In the genomic region with DNA sequence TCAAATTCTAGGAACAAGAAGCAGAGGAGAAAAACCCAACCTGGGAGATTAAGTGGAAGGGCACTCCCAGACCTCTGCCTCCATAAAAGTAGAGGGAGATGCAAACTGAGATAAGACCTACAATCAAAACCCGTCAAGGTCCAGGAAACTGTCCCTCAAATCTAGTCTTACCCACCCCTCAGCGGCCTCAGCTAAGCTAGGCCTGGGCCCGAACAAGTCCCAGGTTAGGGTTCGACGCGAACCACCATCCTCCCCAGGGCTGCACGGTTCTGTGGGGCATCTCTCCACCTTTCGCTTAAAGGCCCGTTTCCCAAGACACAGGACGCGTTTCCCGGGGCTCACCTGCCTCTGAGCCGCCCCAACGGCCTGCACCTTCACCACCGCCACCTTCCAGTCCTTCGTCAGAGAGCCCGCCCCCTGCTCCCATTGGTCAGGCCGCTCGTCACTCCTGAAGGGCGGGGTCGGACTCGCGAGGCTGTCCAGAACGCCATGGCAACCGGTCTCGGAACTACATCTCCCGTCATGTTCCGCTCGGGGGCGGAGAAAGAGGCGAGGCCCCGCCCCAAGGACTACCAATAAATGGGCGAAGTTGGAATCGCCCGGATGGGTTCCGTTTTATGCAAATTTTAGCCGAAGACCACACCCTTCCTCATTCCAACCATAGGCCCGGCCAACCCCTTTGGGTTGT, we compare ENCODE assay signal across 8 cellular contexts. TPM values are rescaled to one million over a fixed set of nuclear protein-coding genes. Genes with fewer than 3 reads are reported as not detected.
DNase-seq lines count a peak whose midpoint lies in the region; ATAC-seq, FAIRE-seq and TF ChIP-seq lines count a peak whose summit lies in the region.

A gene (minus strand): TSS at position 403 of the 688 bp plus-strand sequence. CDS start 10,190 bp downstream, outside the sequence.

- intact Hi-C loops in body of pancreas (cut with DNase I): no loop called here
- intact Hi-C loops in sciatic nerve (cut with DNase I): no loop called here

- peak; percentile 96 for FAIRE-seq in TTC549 (lab: Jason Lieb, UNC)

- H3K4me3 ChIP-seq in body of pancreas: peak within 1 kb of the TSS; percentile 44 to 80

- no peak for TF ChIP-seq CTCF in 22Rv1 (IDR thresholded peaks at IDR 0.05)
- no peak for TF ChIP-seq CTCF in body of pancreas (IDR thresholded peaks at IDR 0.05)

- no peaks in the 10 kb centered on the region for H3K36me3 ChIP-seq in body of pancreas (replicated peaks in 1 of 2; ENCODE audit: insufficient read depth in 1 of 2, low read depth in 2 of 2)

- no peaks in the 10 kb centered on the region for H3K9me3 ChIP-seq in body of pancreas

- WGBS in body of pancreas, 2 donors: 0 to 1% methylated on average over 20 to 38 of the region's 38 CpGs

- H3K4me1 ChIP-seq in body of pancreas: peaks cover 20% of the 10 kb centered on the region

- H3K27me3 ChIP-seq in body of pancreas: no peaks in the 10 kb centered on the region

- ATAC-seq in GM18520 (IDR thresholded peaks at IDR 0.05; ENCODE audit: unreplicated experiment) (peak; percentile 82), HG03064 (IDR thresholded peaks at IDR 0.05; ENCODE audit: low read depth, unreplicated experiment) (peak; percentile 72), body of pancreas (peak; percentile 85), sciatic nerve (peak; percentile 95)

- H3K27ac ChIP-seq in 22Rv1 (peak within 1 kb of the TSS; percentile 88), body of pancreas (peak within 1 kb of the TSS; percentile 88 to 95 (median 88))

- peak; percentile 98 for DNase-seq in NCI-H2107 treated with DMSO at 0.1 percent for 48 hours (lab: John Stamatoyannopoulos, UW; ENCODE audit: unreplicated experiment)
- DNase-seq in body of pancreas: peak; percentile 100
- DNase-seq in iPS DF 19.7 (ENCODE audit: low read depth, low spot score): peak; percentile 98
- DNase-seq in sciatic nerve (ENCODE audit: low spot score): peak; percentile 100

- TF ChIP-seq POLR2A in body of pancreas (IDR thresholded peaks at IDR 0.05): peak; percentile 56 to 86 (median 83)

RNA-seq across cellular contexts. Expression of the gene that starts here (rescaled TPM):
- total RNA-seq in body of pancreas: 10 to 100 TPM; 22.3 to 31.6 TPM
- total RNA-seq in sciatic nerve: 59.2 TPM

Comparison
In these comparisons a context has a peak if more than half of its experiments do, and no peak if none do; other contexts are left out.
1. Peak in every context shown above with its lines: DNase-seq, ATAC-seq, H3K4me3 ChIP-seq and H3K27ac ChIP-seq.